8 cellular contexts compared by ENCODE assay signal in genomic region chr7:93231799-93232672, GRCh38. TPM values are rescaled to one million over a fixed set of nuclear protein-coding genes. Genes with fewer than 3 reads are reported as not detected.
DNase-seq lines count a peak whose midpoint lies in the region; ATAC-seq and TF ChIP-seq lines count a peak whose summit lies in the region.

VPS50 (plus strand) TSS chr7:93232366; CDS start chr7:93232468, 102 bp downstream.

- POLR2A ChIA-PET in AG04449 (lab: Yijun Ruan, JAX) (no interaction called here), WTC11 (lab: Charles Lee) (interaction anchor here (0.6 to 0.8 kb wide), 2 partner anchors 22 to 132 kb away, joined by 3 read pairs; no protein-coding TSS in a partner anchor)

- peak within 1 kb of the TSS; percentile 92 for H3K4me3 ChIP-seq in AG04449 (ENCODE audit: low read depth, low read length)

- H3K4me3 Mint-ChIP-seq in WTC11 (peak within 1 kb of the TSS; percentile 99), immature natural killer cell (peak within 1 kb of the TSS; percentile 92 to 100 (median 98))

- TF ChIP-seq CTCF in AG04449 (IDR thresholded peaks at IDR 0.05; ENCODE audit: insufficient read depth, low read length, missing control alignments) = no peak
- TF ChIP-seq CTCF in WTC11 (IDR thresholded peaks at IDR 0.05) = no peak

- H3K27ac Mint-ChIP-seq in WTC11 (peak within 1 kb of the TSS; percentile 99), immature natural killer cell (peak within 1 kb of the TSS; percentile 89 to 98 (median 96))

- ATAC-seq in GM18909 (IDR thresholded peaks at IDR 0.05; ENCODE audit: poor library complexity, unreplicated experiment) (peak; percentile 99), HG03175 (IDR thresholded peaks at IDR 0.05; ENCODE audit: unreplicated experiment) (peak; percentile 98), WTC11 (peak; percentile 97)

- DNase-seq in AG04449 (ENCODE audit: low read depth, low spot score) (peak; percentile 68), NCI-H226 (peak; percentile 98), WTC11 (ENCODE audit: low spot score) (peak; percentile 91), caudate nucleus (lab: John Stamatoyannopoulos, UW) (peak; percentile 39 to 99 (median 95)), immature natural killer cell (peak; percentile 92 to 94 (median 92)), smooth muscle cell of the brain vasculature (ENCODE audit: low read depth, low spot score) (peak; percentile 88)

- H3K36me3 Mint-ChIP-seq in WTC11 = no peaks in the 10 kb centered on the region
- H3K36me3 Mint-ChIP-seq in immature natural killer cell = no peaks in the 10 kb centered on the region

- no peaks in the 10 kb centered on the region for H3K9me3 Mint-ChIP-seq in WTC11
- no peaks in the 10 kb centered on the region for H3K9me3 Mint-ChIP-seq in immature natural killer cell

- CTCF ChIA-PET in AG04449 (lab: Yijun Ruan, JAX) (interaction anchor here (0.8 to 3.4 kb wide), 12 partner anchors 12 to 616 kb away, joined by 3 to 23 read pairs (median 4); no protein-coding TSS in a partner anchor), WTC11 (lab: Charles Lee) (interaction anchor here (0.8 to 1.7 kb wide), 7 partner anchors 9 to 1163 kb away, joined by 3 to 13 read pairs (median 3); no protein-coding TSS in a partner anchor)

- H3K4me1 Mint-ChIP-seq in WTC11 (no peaks in the 10 kb centered on the region), immature natural killer cell (peaks cover 15 to 26% of the 10 kb centered on the region in 2 donors)

- H3K27ac ChIP-seq in caudate nucleus (ENCODE audit: low read depth, low read length) = peak within 1 kb of the TSS; percentile 81

- H3K27me3 Mint-ChIP-seq in WTC11 (ENCODE audit: low read depth) (peaks cover 4% of the 10 kb centered on the region), immature natural killer cell (ENCODE audit: low read depth in 3 of 3) (peaks cover 0 to 7% (median 3%) of the 10 kb centered on the region in 3 donors)

TF ChIP-seq in WTC11, 78 proteins besides CTCF, POLR2A, EP300 and RAD21 (continues in another document):
- TF ChIP-seq MYBL2 (CRISPR knock-in tag; IDR thresholded peaks at IDR 0.05) (no peak), SOX15 (CRISPR knock-in tag; IDR thresholded peaks at IDR 0.05) (no peak), FOXK1 (CRISPR knock-in tag; IDR thresholded peaks at IDR 0.05) (peak; percentile 98), ZNF138 (CRISPR knock-in tag; conservative IDR thresholded peaks at IDR 0.05) (no peak), CREB1 (CRISPR knock-in tag; IDR thresholded peaks at IDR 0.05) (no peak), ZSCAN18 (CRISPR knock-in tag; IDR thresholded peaks at IDR 0.05) (no peak), JUN (CRISPR knock-in tag; IDR thresholded peaks at IDR 0.05) (no peak), ZNF425 (CRISPR knock-in tag; conservative IDR thresholded peaks at IDR 0.05) (no peak), TEAD4 (CRISPR knock-in tag; IDR thresholded peaks at IDR 0.05) (no peak), NR2C2 (CRISPR knock-in tag; IDR thresholded peaks at IDR 0.05) (no peak), AR (CRISPR knock-in tag; IDR thresholded peaks at IDR 0.05) (no peak), ZNF396 (CRISPR knock-in tag; IDR thresholded peaks at IDR 0.05; ENCODE audit: borderline replicate concordance) (no peak), ZNF232 (CRISPR knock-in tag; IDR thresholded peaks at IDR 0.05) (peak; percentile 33; the same call in 1 of the 2 replicates), ZNF423 (CRISPR knock-in tag; IDR thresholded peaks at IDR 0.05) (no peak), IRF1 (CRISPR knock-in tag; IDR thresholded peaks at IDR 0.05) (no peak), STAT6 (CRISPR knock-in tag; conservative IDR thresholded peaks at IDR 0.05; ENCODE audit: low read depth) (no peak), PRRX2 (CRISPR knock-in tag; IDR thresholded peaks at IDR 0.05) (no peak)

RNA-seq across cellular contexts. Expression of gene VPS50, which starts in this region (rescaled TPM):
- total RNA-seq in WTC11 (2021) = 9.2 to 11.2 TPM (median 10.4 TPM) in 3 replicates
- 10 to 100 TPM in 1 of 3 donors, 1 to 10 TPM in 2; 5.0 to 17.5 (median 9.0) TPM for polyA plus RNA-seq in immature natural killer cell

Comparison
In these comparisons a context has a peak if more than half of its experiments do, and no peak if none do; other contexts are left out.
1. Peak in every context shown above with its lines: DNase-seq, ATAC-seq, H3K4me3 ChIP-seq and H3K27ac ChIP-seq.